8 cellular contexts compared by ENCODE assay signal in genomic region chr10:101694056-101694673, GRCh38. TPM values are rescaled to one million over a fixed set of nuclear protein-coding genes. Genes with fewer than 3 reads are reported as not detected.
DNase-seq lines count a peak whose midpoint lies in the region; ATAC-seq and TF ChIP-seq lines count a peak whose summit lies in the region.

No MANE protein-coding gene starts in this region.

- H3K4me3 Mint-ChIP-seq in neural progenitor cell, result peak overlapping the region; percentile 93

- H3K9ac ChIP-seq in PC-3 (ENCODE audit: low read length), result peak overlapping the region; percentile 99
- H3K9ac ChIP-seq in neural progenitor cell, result peak overlapping the region; percentile 43

- no peaks in the 10 kb centered on the region for H3F3A ChIP-seq in PC-3 (ENCODE audit: low read length, unreplicated experiment)
- H3F3A ChIP-seq in neural progenitor cell (ENCODE audit: low read depth), result peaks cover 27% of the 10 kb centered on the region

- H3K36me3 ChIP-seq in PC-3 (ENCODE audit: low read depth, low read length) (no peaks in the 10 kb centered on the region), neural progenitor cell (no peaks in the 10 kb centered on the region)

- intact Hi-C loops in PC-3 (cut with micrococcal nuclease), result no loop called here

- H3K4me1 Mint-ChIP-seq in neural progenitor cell, result peaks cover 21% of the 10 kb centered on the region

- POLR2A ChIA-PET in PC-3 (lab: Charles Lee; ENCODE audit: unreplicated experiment), result interaction anchor here (0.6 kb wide), 1 partner anchor 77 kb away, joined by 4 read pairs; no protein-coding TSS in a partner anchor

- CTCF ChIA-PET in PC-3 (lab: Charles Lee), result no interaction called here

- DNase-seq in AG08396 (ENCODE audit: low spot score), result peak; percentile 72
- peak; percentile 40 for DNase-seq in PC-3
- peak; percentile 49 for DNase-seq in activated T-helper 9 cell treated with anti-CD3 and anti-CD28 coated beads, Interleukin-2, amount 50 U/mL, for 16 hours (ENCODE audit: low read depth)
- peak; percentile 55 for DNase-seq in fibroblast of villous mesenchyme (ENCODE audit: low read depth)
- DNase-seq in neural progenitor cell (ENCODE audit: low spot score), result peak; percentile 73
- DNase-seq in stromal cell of bone marrow (ENCODE audit: low read depth), result peak; percentile 25

- TF ChIP-seq CTCF in PC-3 (conservative IDR thresholded peaks at IDR 0.05; ENCODE audit: low read depth, low read length), result no peak
- no peak for TF ChIP-seq CTCF in fibroblast of villous mesenchyme (IDR thresholded peaks at IDR 0.05; ENCODE audit: insufficient read depth, low read depth, low read length)
- TF ChIP-seq CTCF in neural progenitor cell (IDR thresholded peaks at IDR 0.05), result peak; percentile 6

- H3K9me3 Mint-ChIP-seq in neural progenitor cell, result no peaks in the 10 kb centered on the region

- no peaks in the 10 kb centered on the region for H3K9me3 ChIP-seq in PC-3 (ENCODE audit: low read length)
- H3K9me3 ChIP-seq in neural progenitor cell (ENCODE audit: low read depth), result no peaks in the 10 kb centered on the region

- peak; percentile 67 for ATAC-seq in GM18867 (IDR thresholded peaks at IDR 0.05; ENCODE audit: unreplicated experiment)
- ATAC-seq in HG03097 (IDR thresholded peaks at IDR 0.05; ENCODE audit: low FRiP score, unreplicated experiment), result peak; percentile 65
- ATAC-seq in PC-3, result peak; percentile 74

- peaks cover 16% of the 10 kb centered on the region for H3K4me1 ChIP-seq in PC-3 (ENCODE audit: insufficient read depth, low read length)
- peaks cover 53% of the 10 kb centered on the region for H3K4me1 ChIP-seq in neural progenitor cell

- no peaks in the 10 kb centered on the region for H3K9me2 ChIP-seq in PC-3 (replicated peaks; ENCODE audit: low read length)

- H3K27me3 Mint-ChIP-seq in neural progenitor cell (ENCODE audit: insufficient read depth, low read depth), result peaks cover 8% of the 10 kb centered on the region

- no TSS peak for BruUV-seq in PC-3 (replicated peaks; lab: Mats Ljungman, UMichigan)

- H3K27ac Mint-ChIP-seq in neural progenitor cell, result peak overlapping the region; percentile 99

- H3K27ac ChIP-seq in PC-3 (ENCODE audit: low read length) (peak overlapping the region; percentile 80), neural progenitor cell (peak overlapping the region; percentile 75)

- H2AFZ ChIP-seq in PC-3 (ENCODE audit: low read length), result peak overlapping the region; percentile 80
- peak overlapping the region; percentile 71 for H2AFZ ChIP-seq in neural progenitor cell (replicated peaks)

- H3K4me2 ChIP-seq in PC-3 (ENCODE audit: low read length) (peak overlapping the region; percentile 79), neural progenitor cell (peak overlapping the region; percentile 92)

- H3K79me2 ChIP-seq in PC-3 (ENCODE audit: low read length) (peaks cover 65% of the 10 kb centered on the region), neural progenitor cell (ENCODE audit: low read depth) (peaks cover 66% of the 10 kb centered on the region)

- H3K4me3 ChIP-seq in PC-3 (ENCODE audit: low read length) (peak overlapping the region; percentile 93), fibroblast of villous mesenchyme (ENCODE audit: low read depth, low read length) (peak overlapping the region; percentile 86), neural progenitor cell (peak overlapping the region; percentile 53)

- H3K36me3 Mint-ChIP-seq in neural progenitor cell, result no peaks in the 10 kb centered on the region

- no peaks in the 10 kb centered on the region for H3K27me3 ChIP-seq in PC-3 (ENCODE audit: low read length)
- no peaks in the 10 kb centered on the region for H3K27me3 ChIP-seq in neural progenitor cell

- H4K20me1 ChIP-seq in PC-3 (ENCODE audit: low read length) (no peaks in the 10 kb centered on the region), neural progenitor cell (ENCODE audit: low read depth) (peaks cover 4% of the 10 kb centered on the region)

RNA-seq across cellular contexts. Expression of gene FBXW4, which starts 0.8 kb away (rescaled TPM):
- total RNA-seq in PC-3 (2014; rRNA removed) (17.7 and 18.8 TPM in 2 replicates), fibroblast of villous mesenchyme (31.6 and 41.9 TPM in 2 replicates), neural progenitor cell (ENCODE audit: low replicate concordance) (36.3 and 46.0 TPM in 2 replicates)

Comparison
In these comparisons a context has a peak if more than half of its experiments do, and no peak if none do; other contexts are left out.
1. Peak in every context shown above with its lines: DNase-seq, ATAC-seq, H3K4me3 ChIP-seq and H3K27ac ChIP-seq.